Comparison of ENCODE assay signal across 21 cellular contexts in the genomic region with DNA sequence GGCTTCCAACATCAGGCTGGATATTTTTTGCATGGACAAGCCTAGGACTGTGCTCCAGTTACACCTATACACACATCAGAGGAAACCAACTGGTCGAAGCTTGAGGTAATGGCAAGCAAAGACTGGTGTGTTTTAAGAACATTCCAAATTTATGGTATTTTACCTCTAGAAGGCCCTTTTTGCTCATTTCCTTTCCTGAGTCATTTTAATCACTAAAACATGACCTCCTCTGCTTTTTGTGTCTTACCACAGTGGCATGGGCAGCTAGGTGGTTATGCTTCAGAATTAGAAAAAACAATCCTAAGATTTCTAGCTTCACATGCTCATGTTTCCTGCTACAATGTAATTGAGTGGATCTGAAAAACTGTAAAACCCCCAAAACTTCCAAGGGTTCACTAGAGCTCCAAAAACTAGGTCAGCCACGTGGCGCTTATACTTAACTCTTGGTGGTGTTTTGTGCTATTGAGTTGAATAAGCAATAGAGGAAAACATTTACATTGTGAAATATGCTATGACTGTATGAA. TPM values are rescaled to one million over a fixed set of nuclear protein-coding genes. Genes with fewer than 3 reads are reported as not detected.
A peak's percentile ranks its signal among the peaks of the same experiment; 100 is the strongest.
DNase-seq lines count a peak whose midpoint lies in the region; ATAC-seq and TF ChIP-seq lines count a peak whose summit lies in the region.
"Had no signal": no experiment of that assay in that cellular context is flagged by ENCODE, and none has a peak within 500 bp of the region (broad histone marks: within the 10 kb centered on the region; RNA-seq: fewer than 3 reads in every experiment).

No MANE protein-coding gene starts in this region.

- H3K9ac ChIP-seq in H9 (ENCODE audit: extremely low read depth, insufficient read length, low read length) (no peak overlapping the region), adipocyte (ENCODE audit: low read length) (no peak overlapping the region), neural progenitor cell (no peak overlapping the region)

- no peak overlapping the region for H2BK12ac ChIP-seq in H9 (ENCODE audit: insufficient read length, low read depth, low read length)

- H2AK5ac ChIP-seq in H9 (ENCODE audit: insufficient read length, low read length), result no peak overlapping the region

- peak overlapping the region; percentile 62 for H3K27ac Mint-ChIP-seq in activated CD4-positive, alpha-beta memory T cell treated with anti-CD3 and anti-CD28 coated beads for 36 hours
- H3K27ac Mint-ChIP-seq in activated CD4-positive, alpha-beta memory T cell treated with anti-CD3 and anti-CD28 coated beads, Interleukin-2, amount 10 ng/mL, durations not matched to agents 7 days and 5 days, result no peak overlapping the region
- H3K27ac Mint-ChIP-seq in H9, result peak overlapping the region in 2 of 3 experiments; percentile 32 to 39; a peak in 2 of 7 replicates
- H3K27ac Mint-ChIP-seq in neural progenitor cell, result peak overlapping the region; percentile 25
- H3K27ac Mint-ChIP-seq: IgD-negative memory B cell, mesothelial cell of epicardium had no signal

- H3K27me3 ChIP-seq in H9 (ENCODE audit: insufficient read depth, low read length), result no peaks in the 10 kb centered on the region
- H3K27me3 ChIP-seq in adipocyte (replicated peaks; ENCODE audit: control insufficient read depth, insufficient read depth, low read length), result no peaks in the 10 kb centered on the region
- no peaks in the 10 kb centered on the region for H3K27me3 ChIP-seq in neural progenitor cell
- H3K27me3 ChIP-seq in upper lobe of left lung, result no peaks in the 10 kb centered on the region
- H3K27me3 ChIP-seq in ovary, result no peaks in the 10 kb centered on the region
- H3K27me3 ChIP-seq: upper lobe of right lung had no signal

- H4K5ac ChIP-seq in H9 (ENCODE audit: insufficient read length, low read depth, low read length), result no peak overlapping the region

- no peak overlapping the region for H3T11ph ChIP-seq in H9 (ENCODE audit: low read length)

- peak; percentile 56 for DNase-seq in activated CD4-positive, alpha-beta memory T cell treated with anti-CD3 and anti-CD28 coated beads for 36 hours
- no peak for DNase-seq in activated CD4-positive, alpha-beta memory T cell treated with anti-CD3 and anti-CD28 coated beads, Interleukin-2, amount 10 ng/mL, durations not matched to agents 7 days and 5 days
- no peak for DNase-seq in H9
- DNase-seq in adipocyte (ENCODE audit: low read depth), result peak; percentile 66
- no peak for DNase-seq in neural progenitor cell (ENCODE audit: low spot score)
- DNase-seq in upper lobe of left lung, result no peak
- DNase-seq in ovary, result no peak
- DNase-seq: activated effector memory CD4-positive, alpha-beta T cell treated with anti-CD3 and anti-CD28 coated beads, Interleukin-2, amount 50 U/mL, for 16 hours; CD4-positive, CD25-positive, alpha-beta regulatory T cell; foreskin keratinocyte; hypothalamus; NCI-H187; NCI-H446 treated with DMSO at 0.1 percent for 48 hours; RPMI8226; stimulated activated naive CD4-positive, alpha-beta T cell treated with Interleukin-2 at 50 U/mL for 16 hours; upper lobe of right lung had no signal

- H3K23ac ChIP-seq in H9 (ENCODE audit: insufficient read length, low read depth, low read length), result no peak overlapping the region

- WGBS in H9 (ENCODE audit: extremely low coverage, insufficient read length, low lambda C conversion rate), result no CpG with 5 or more reads among the region's 3 CpGs
- 83% methylated on average over 3 of the region's 3 CpGs for WGBS in upper lobe of left lung, 2 donors
- WGBS in ovary, 3 donors, result 76 to 86% (median 85%) methylated on average over 3 of the region's 3 CpGs

- H2BK15ac ChIP-seq in H9 (ENCODE audit: low read depth, low read length), result no peak overlapping the region

- H3K4me1 Mint-ChIP-seq in activated CD4-positive, alpha-beta memory T cell treated with anti-CD3 and anti-CD28 coated beads for 36 hours (ENCODE audit: low read depth), result peaks cover 24% of the 10 kb centered on the region
- H3K4me1 Mint-ChIP-seq in activated CD4-positive, alpha-beta memory T cell treated with anti-CD3 and anti-CD28 coated beads, Interleukin-2, amount 10 ng/mL, durations not matched to agents 7 days and 5 days, result peaks cover 16% of the 10 kb centered on the region
- H3K4me1 Mint-ChIP-seq in H9, result peaks cover 69 to 78% of the 10 kb centered on the region in 2 experiments
- peaks cover 17% of the 10 kb centered on the region for H3K4me1 Mint-ChIP-seq in neural progenitor cell
- H3K4me1 Mint-ChIP-seq: CD4-positive, CD25-positive, alpha-beta regulatory T cell; IgD-negative memory B cell had no signal

- TF ChIP-seq EP300 in upper lobe of left lung (IDR thresholded peaks at IDR 0.05) (no peak), ovary (IDR thresholded peaks at IDR 0.05) (no peak)

- H3F3A ChIP-seq in neural progenitor cell (ENCODE audit: low read depth), result peaks cover 42% of the 10 kb centered on the region

- CTCF ChIA-PET in activated CD4-positive, alpha-beta memory T cell treated with anti-CD3 and anti-CD28 coated beads for 36 hours (lab: Charles Lee), result interaction anchor here (0.9 to 6.1 kb wide), 7 partner anchors 10 to 46 kb away, joined by 3 to 29 read pairs (median 5); no protein-coding TSS in a partner anchor
- CTCF ChIA-PET in activated CD4-positive, alpha-beta memory T cell treated with anti-CD3 and anti-CD28 coated beads, Interleukin-2, amount 10 ng/mL, durations not matched to agents 7 days and 5 days (lab: Charles Lee), result interaction anchor here (1.3 kb wide), 1 partner anchor 46 kb away, joined by 4 read pairs; no protein-coding TSS in a partner anchor

- no peak overlapping the region for H4K91ac ChIP-seq in H9 (ENCODE audit: insufficient read length, low read depth, low read length)

- H2BK20ac ChIP-seq in H9 (ENCODE audit: low read depth, low read length, poor library complexity, severe bottlenecking), result no peak overlapping the region

- H3K27ac ChIP-seq in H9 (ENCODE audit: insufficient read length, low read depth, low read length) (no peak overlapping the region), neural progenitor cell (peak overlapping the region; percentile 82), upper lobe of left lung (no peak overlapping the region), ovary (no peak overlapping the region)
- H3K27ac ChIP-seq: foreskin keratinocyte, upper lobe of right lung had no signal

- H3K18ac ChIP-seq in H9 (ENCODE audit: insufficient read length, low read depth, low read length), result no peak overlapping the region

- intact Hi-C loops in activated CD4-positive, alpha-beta memory T cell treated with anti-CD3 and anti-CD28 coated beads for 36 hours (cut with micrococcal nuclease), result loop anchor here (1.0 kb wide), 3 partner anchors 17 to 43 kb away; no protein-coding TSS in a partner anchor
- intact Hi-C loops in ovary (cut with DNase I), result no loop called here

- H3K9me3 ChIP-seq in H9 (ENCODE audit: control insufficient read depth, low read depth, low read length) (no peaks in the 10 kb centered on the region), adipocyte (ENCODE audit: control insufficient read depth, low read length) (no peaks in the 10 kb centered on the region), neural progenitor cell (ENCODE audit: low read depth) (no peaks in the 10 kb centered on the region), upper lobe of left lung (no peaks in the 10 kb centered on the region), ovary (no peaks in the 10 kb centered on the region)
- H3K9me3 ChIP-seq: upper lobe of right lung had no signal

- H3K79me2 ChIP-seq in H9 (ENCODE audit: insufficient read depth, low read length) (no peaks in the 10 kb centered on the region), neural progenitor cell (ENCODE audit: low read depth) (no peaks in the 10 kb centered on the region)

- H3K27me3 Mint-ChIP-seq in activated CD4-positive, alpha-beta memory T cell treated with anti-CD3 and anti-CD28 coated beads for 36 hours, result peaks cover 3% of the 10 kb centered on the region
- no peaks in the 10 kb centered on the region for H3K27me3 Mint-ChIP-seq in activated CD4-positive, alpha-beta memory T cell treated with anti-CD3 and anti-CD28 coated beads, Interleukin-2, amount 10 ng/mL, durations not matched to agents 7 days and 5 days
- H3K27me3 Mint-ChIP-seq in H9 (ENCODE audit: low read depth) (no peaks in the 10 kb centered on the region), neural progenitor cell (ENCODE audit: insufficient read depth, low read depth) (peaks cover 2% of the 10 kb centered on the region)

- H3K79me1 ChIP-seq in H9 (ENCODE audit: insufficient read depth, low read depth, low read length, poor library complexity, severe bottlenecking), result no peaks in the 10 kb centered on the region

- no peak overlapping the region for H3K4me3 ChIP-seq in adipocyte (ENCODE audit: low read length)
- no peak overlapping the region for H3K4me3 ChIP-seq in neural progenitor cell
- no peak overlapping the region for H3K4me3 ChIP-seq in upper lobe of left lung
- no peak overlapping the region for H3K4me3 ChIP-seq in ovary
- H3K4me3 ChIP-seq: upper lobe of right lung had no signal

- no peak overlapping the region for H3K4ac ChIP-seq in H9 (ENCODE audit: low read depth, low read length)

- POLR2A ChIA-PET in activated CD4-positive, alpha-beta memory T cell treated with anti-CD3 and anti-CD28 coated beads for 36 hours (lab: Charles Lee), result interaction anchor here (0.9 to 2.5 kb wide), 3 partner anchors 24 to 42 kb away, joined by 3 to 19 read pairs (median 6); no protein-coding TSS in a partner anchor
- POLR2A ChIA-PET in activated CD4-positive, alpha-beta memory T cell treated with anti-CD3 and anti-CD28 coated beads, Interleukin-2, amount 10 ng/mL, durations not matched to agents 7 days and 5 days (lab: Charles Lee), result no interaction called here

- H3K4me3 Mint-ChIP-seq in activated CD4-positive, alpha-beta memory T cell treated with anti-CD3 and anti-CD28 coated beads for 36 hours, result no peak overlapping the region
- H3K4me3 Mint-ChIP-seq in activated CD4-positive, alpha-beta memory T cell treated with anti-CD3 and anti-CD28 coated beads, Interleukin-2, amount 10 ng/mL, durations not matched to agents 7 days and 5 days, result no peak overlapping the region
- H3K4me3 Mint-ChIP-seq in H9, result no peak overlapping the region
- no peak overlapping the region for H3K4me3 Mint-ChIP-seq in neural progenitor cell
- H3K4me3 Mint-ChIP-seq: CD4-positive, CD25-positive, alpha-beta regulatory T cell; IgD-negative memory B cell; mesothelial cell of epicardium had no signal

- H2BK120ac ChIP-seq in H9 (ENCODE audit: low read depth, low read length, poor library complexity, severe bottlenecking), result no peak overlapping the region

- ATAC-seq in upper lobe of left lung (ENCODE audit: low FRiP score in 2 of 2) (no peak), HG02970 (IDR thresholded peaks at IDR 0.05; ENCODE audit: low FRiP score, unreplicated experiment) (no peak)
- ATAC-seq: foreskin keratinocyte, upper lobe of right lung had no signal

- H3K4me1 ChIP-seq in H9 (ENCODE audit: insufficient read depth, low read length) (peaks cover 23% of the 10 kb centered on the region; the same call in 1 of the 2 replicates), adipocyte (ENCODE audit: control insufficient read depth, insufficient read depth, low read length) (peaks cover 21% of the 10 kb centered on the region), neural progenitor cell (peaks cover 45% of the 10 kb centered on the region), upper lobe of left lung (no peaks in the 10 kb centered on the region), ovary (ENCODE audit: insufficient read depth) (no peaks in the 10 kb centered on the region)
- H3K4me1 ChIP-seq: foreskin keratinocyte, upper lobe of right lung had no signal

- H2AFZ ChIP-seq in H9 (ENCODE audit: low read length), result no peak overlapping the region
- H2AFZ ChIP-seq in neural progenitor cell (replicated peaks), result no peak overlapping the region

- no peak overlapping the region for H2BK5ac ChIP-seq in H9 (ENCODE audit: insufficient read length, low read length)

- no peaks in the 10 kb centered on the region for H3K36me3 Mint-ChIP-seq in activated CD4-positive, alpha-beta memory T cell treated with anti-CD3 and anti-CD28 coated beads for 36 hours
- H3K36me3 Mint-ChIP-seq in activated CD4-positive, alpha-beta memory T cell treated with anti-CD3 and anti-CD28 coated beads, Interleukin-2, amount 10 ng/mL, durations not matched to agents 7 days and 5 days (ENCODE audit: low read depth), result no peaks in the 10 kb centered on the region
- H3K36me3 Mint-ChIP-seq in H9 (ENCODE audit: insufficient read depth in 1 of 3, low read depth in 3 of 3), result peaks cover 8 to 26% (median 22%) of the 10 kb centered on the region in 3 experiments
- peaks cover 19% of the 10 kb centered on the region for H3K36me3 Mint-ChIP-seq in neural progenitor cell
- H3K36me3 Mint-ChIP-seq: CD4-positive, CD25-positive, alpha-beta regulatory T cell; IgD-negative memory B cell had no signal

- H3K14ac ChIP-seq in H9 (ENCODE audit: insufficient read depth, low read length), result no peak overlapping the region

- H3K56ac ChIP-seq in H9 (ENCODE audit: insufficient read length, low read depth, low read length), result no peak overlapping the region

- H3K36me3 ChIP-seq in adipocyte (ENCODE audit: control insufficient read depth, insufficient read depth, low read length, severe bottlenecking) (peaks cover 7% of the 10 kb centered on the region), neural progenitor cell (peaks cover 7% of the 10 kb centered on the region), upper lobe of left lung (peaks cover 0 to 7% (median 0%) of the 10 kb centered on the region in 4 donors), ovary (no peaks in the 10 kb centered on the region)
- H3K36me3 ChIP-seq: upper lobe of right lung had no signal

- no peak for TF ChIP-seq CTCF in H9 (conservative IDR thresholded peaks at IDR 0.05)
- TF ChIP-seq CTCF in neural progenitor cell (IDR thresholded peaks at IDR 0.05), result no peak
- no peak for TF ChIP-seq CTCF in upper lobe of left lung (IDR thresholded peaks at IDR 0.05)
- TF ChIP-seq CTCF in ovary (IDR thresholded peaks at IDR 0.05), result no peak

- H4K8ac ChIP-seq in H9 (replicated peaks; ENCODE audit: insufficient read length, low read depth, low read length), result no peak overlapping the region

- H3K4me2 ChIP-seq in H9 (ENCODE audit: insufficient read depth, insufficient read length, low read length), result no peak overlapping the region
- peak overlapping the region; percentile 64 for H3K4me2 ChIP-seq in neural progenitor cell

- no peaks in the 10 kb centered on the region for H4K20me1 ChIP-seq in H9 (ENCODE audit: control insufficient read depth, insufficient read depth, insufficient read length)
- no peaks in the 10 kb centered on the region for H4K20me1 ChIP-seq in neural progenitor cell (ENCODE audit: low read depth)

- no peaks in the 10 kb centered on the region for H3K23me2 ChIP-seq in H9 (ENCODE audit: insufficient read length, low read depth, low read length, poor library complexity, severe bottlenecking)

- no peak for TF ChIP-seq POLR2A in upper lobe of left lung (IDR thresholded peaks at IDR 0.05)
- no peak for TF ChIP-seq POLR2A in ovary (IDR thresholded peaks at IDR 0.05)

- H3K9me3 Mint-ChIP-seq in activated CD4-positive, alpha-beta memory T cell treated with anti-CD3 and anti-CD28 coated beads for 36 hours, result no peaks in the 10 kb centered on the region
- no peaks in the 10 kb centered on the region for H3K9me3 Mint-ChIP-seq in activated CD4-positive, alpha-beta memory T cell treated with anti-CD3 and anti-CD28 coated beads, Interleukin-2, amount 10 ng/mL, durations not matched to agents 7 days and 5 days
- H3K9me3 Mint-ChIP-seq in H9 (peaks cover 0 to 3% of the 10 kb centered on the region in 2 experiments; a peak in 1 of 5 replicates), neural progenitor cell (peaks cover 4% of the 10 kb centered on the region)
- H3K9me3 Mint-ChIP-seq: CD4-positive, CD25-positive, alpha-beta regulatory T cell; IgD-negative memory B cell; mesothelial cell of epicardium had no signal

RNA-seq across cellular contexts. Expression of gene CHRNA1, which starts 30.6 kb away (rescaled TPM):
- not detected for total RNA-seq in activated CD4-positive, alpha-beta memory T cell treated with anti-CD3 and anti-CD28 coated beads for 36 hours
- not detected for total RNA-seq in activated CD4-positive, alpha-beta memory T cell treated with anti-CD3 and anti-CD28 coated beads, Interleukin-2, amount 10 ng/mL, durations not matched to agents 7 days and 5 days
- not detected in 2 replicates for total RNA-seq in H9 (2021)
- 0.11 TPM in 1 of 2 replicates, not detected in the other for total RNA-seq in neural progenitor cell (ENCODE audit: low replicate concordance)
- under 1 TPM in 1 of 6 donors, not detected in 5; 0.17 TPM for total RNA-seq in upper lobe of left lung
- total RNA-seq in ovary, result 1 to 10 TPM in 1 of 7 donors, not detected in 6; 1.4 TPM
- under 1 TPM; 0.05 to 0.45 TPM for polyA plus RNA-seq in ovary
- total RNA-seq: A673, foreskin keratinocyte had no signal
- polyA plus RNA-seq: foreskin keratinocyte, neural cell had no signal

Comparison
In these comparisons a context has a peak if more than half of its experiments do, and no peak if none do; other contexts are left out.
1. DNase-seq: peak in activated CD4-positive, alpha-beta memory T cell treated with anti-CD3 and anti-CD28 coated beads for 36 hours (single experiment) and adipocyte (single experiment); none in activated CD4-positive, alpha-beta memory T cell treated with anti-CD3 and anti-CD28 coated beads, Interleukin-2, amount 10 ng/mL, durations not matched to agents 7 days and 5 days (single experiment), H9 (single experiment), neural progenitor cell (single experiment), upper lobe of left lung (0 of 2) and ovary (0 of 5).